20 cellular contexts compared by ENCODE assay signal in the genomic region with DNA sequence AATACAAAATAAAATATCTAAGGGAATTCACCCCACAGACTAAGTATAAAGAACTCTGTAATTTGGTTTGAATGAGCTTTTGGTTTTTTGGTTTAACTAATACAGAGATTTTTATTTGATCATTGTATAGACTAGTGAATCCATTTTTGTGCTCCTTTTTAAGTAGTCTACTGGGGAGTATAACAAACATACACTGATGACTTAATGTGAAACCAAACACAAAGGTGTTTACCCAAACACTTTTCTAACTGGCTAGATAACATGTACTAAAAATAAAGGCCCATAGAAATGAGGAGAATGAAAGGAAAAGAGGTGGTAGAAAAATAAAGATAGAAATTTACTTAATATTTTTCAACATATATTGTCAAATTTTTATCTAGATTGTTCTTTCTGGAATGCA.
A peak's percentile ranks its signal among the peaks of the same experiment; 100 is the strongest.
DNase-seq lines count a peak whose midpoint lies in the region; ATAC-seq, FAIRE-seq and TF ChIP-seq lines count a peak whose summit lies in the region.
"Had no signal": no experiment of that assay in that cellular context is flagged by ENCODE, and none has a peak within 500 bp of the region (broad histone marks: within the 10 kb centered on the region; RNA-seq: fewer than 3 reads in every experiment).

No MANE protein-coding gene starts in this region.

- H3K4me1 ChIP-seq in osteoblast (ENCODE audit: insufficient read depth, low read length) (no peaks in the 10 kb centered on the region), small intestine (ENCODE audit: control insufficient read depth in 2 of 2, insufficient read depth in 1 of 2, low read depth in 1 of 2, low read length in 1 of 2) (no peaks in the 10 kb centered on the region)
- H3K4me1 ChIP-seq: BLaER1 had no signal

- peak; percentile 65 for DNase-seq in DMS53 (lab: John Stamatoyannopoulos, UW)
- DNase-seq in NCI-H2081 (lab: John Stamatoyannopoulos, UW) = peak; percentile 29 to 88
- peak; percentile 31 for DNase-seq in NCI-H774 (lab: John Stamatoyannopoulos, UW)
- no peak for DNase-seq in osteoblast (ENCODE audit: insufficient read length, low spot score, missing footprints)
- no peak for DNase-seq in NCI-H1694 treated with DMSO at 0.1 percent for 48 hours (lab: John Stamatoyannopoulos, UW)
- DNase-seq in small intestine = no peak
- DNase-seq: CD4-positive, alpha-beta memory T cell; DND-41; HCEC 1CT; Karpas-422; NCI-H1048; NCI-H187; NCI-H524 treated with DMSO at 0.1 percent for 48 hours; OCI-M1; Right ventricle myocardium superior; SW 1271 had no signal

- no peaks in the 10 kb centered on the region for H4K20me1 ChIP-seq in osteoblast (ENCODE audit: insufficient read depth, low read length)
- H4K20me1 ChIP-seq: BLaER1 had no signal

- ATAC-seq in GM18867 (IDR thresholded peaks at IDR 0.05; ENCODE audit: unreplicated experiment) = peak; percentile 60
- ATAC-seq: GM23338 had no signal

- no peaks in the 10 kb centered on the region for H3K79me2 ChIP-seq in osteoblast (ENCODE audit: insufficient read depth, low read length)

- H3K9me3 ChIP-seq in osteoblast (ENCODE audit: low read depth, low read length) (no peaks in the 10 kb centered on the region), small intestine (ENCODE audit: control insufficient read depth, low read depth) (no peaks in the 10 kb centered on the region)
- H3K9me3 ChIP-seq: BLaER1 had no signal

- H3K36me3 ChIP-seq in osteoblast (ENCODE audit: insufficient read depth, low read length) (no peaks in the 10 kb centered on the region), small intestine (ENCODE audit: control insufficient read depth in 2 of 2, insufficient read depth in 2 of 2, low read length in 2 of 2) (no peaks in the 10 kb centered on the region)
- H3K36me3 ChIP-seq: BLaER1 had no signal

- H3K4me2 ChIP-seq in osteoblast (ENCODE audit: insufficient read depth, low read length) = no peak overlapping the region
- H3K4me2 ChIP-seq: BLaER1, GM23338 had no signal

- no peak for TF ChIP-seq CTCF in osteoblast (IDR thresholded peaks at IDR 0.05; ENCODE audit: extremely low read depth, low read depth, low read length)

- no peaks in the 10 kb centered on the region for H3K27me3 ChIP-seq in osteoblast (ENCODE audit: insufficient read depth, low read length)
- H3K27me3 ChIP-seq in small intestine (ENCODE audit: control insufficient read depth in 2 of 2, insufficient read depth in 2 of 2, low read length in 2 of 2) = no peaks in the 10 kb centered on the region
- H3K27me3 ChIP-seq: BLaER1 had no signal

- no peak for FAIRE-seq in small intestine (lab: Jason Lieb, UNC)
- FAIRE-seq: GM19239 had no signal

- no peak overlapping the region for H2AFZ ChIP-seq in osteoblast (ENCODE audit: low read length)
- H2AFZ ChIP-seq: GM23338 had no signal

- no peak overlapping the region for H3K27ac ChIP-seq in osteoblast (ENCODE audit: low read depth, low read length)
- H3K27ac ChIP-seq in small intestine (ENCODE audit: low read depth in 1 of 2, low read length in 1 of 2) = no peak overlapping the region
- H3K27ac ChIP-seq: BLaER1 had no signal

- H3K4me3 ChIP-seq in osteoblast (ENCODE audit: insufficient read depth, low read length) (no peak overlapping the region), small intestine (ENCODE audit: low read depth in 1 of 2, low read length in 2 of 2) (no peak overlapping the region)
- H3K4me3 ChIP-seq: BLaER1, GM23338 had no signal

Comparison
In these comparisons a context has a peak if more than half of its experiments do, and no peak if none do; other contexts are left out.
1. DNase-seq: peak in DMS53 (single experiment), NCI-H2081 (2 of 2) and NCI-H774 (single experiment); none in osteoblast (single experiment), NCI-H1694 treated with DMSO at 0.1 percent for 48 hours (single experiment) and small intestine (single experiment).